16 cellular contexts compared by ENCODE assay signal in genomic region chr17:68863091-68863652, GRCh38.
"Had no signal": no experiment of that assay in that cellular context is flagged by ENCODE, and none has a peak within 500 bp of the region (broad histone marks: within the 10 kb centered on the region; RNA-seq: fewer than 3 reads in every experiment).

No MANE protein-coding gene starts in this region.

- H3K27ac Mint-ChIP-seq: activated CD4-positive, alpha-beta memory T cell treated with anti-CD3 and anti-CD28 coated beads, Interleukin-2, amount 10 ng/mL, durations not matched to agents 7 days and 5 days; activated CD4-positive, alpha-beta T cell treated with anti-CD3 and anti-CD28 coated beads for 36 hours; activated naive CD4-positive, alpha-beta T cell treated with anti-CD3 and anti-CD28 coated beads, Interleukin-2, amount 50 U/mL, for 72 hours; natural killer cell treated with Interleukin-12 subunit alpha and Interleukin-12 subunit beta and Interleukin-15 and Interleukin-18, amount 100 ng/mL, for 72 hours; progenitor cell of endocrine pancreas; stimulated activated memory B cell treated with anti-CD40 and anti-IgM and Interleukin-4, amounts not matched to agents 10 μg/mL and 1 μg/mL and 100 μg/mL, for 72 hours had no signal

- H3K4me3 Mint-ChIP-seq: activated CD4-positive, alpha-beta memory T cell treated with anti-CD3 and anti-CD28 coated beads, Interleukin-2, amount 10 ng/mL, durations not matched to agents 7 days and 5 days; activated CD4-positive, alpha-beta T cell treated with anti-CD3 and anti-CD28 coated beads for 36 hours; natural killer cell treated with Interleukin-12 subunit alpha and Interleukin-12 subunit beta and Interleukin-15 and Interleukin-18, amount 100 ng/mL, for 72 hours; stimulated activated memory B cell treated with anti-CD40 and anti-IgM and Interleukin-4, amounts not matched to agents 10 μg/mL and 1 μg/mL and 100 μg/mL, for 72 hours had no signal

- H3K4me3 ChIP-seq: cardiac muscle cell, right atrium auricular region, thyroid gland had no signal

- H3K4me1 Mint-ChIP-seq: activated CD4-positive, alpha-beta memory T cell treated with anti-CD3 and anti-CD28 coated beads, Interleukin-2, amount 10 ng/mL, durations not matched to agents 7 days and 5 days; activated CD4-positive, alpha-beta T cell treated with anti-CD3 and anti-CD28 coated beads for 36 hours; stimulated activated memory B cell treated with anti-CD40 and anti-IgM and Interleukin-4, amounts not matched to agents 10 μg/mL and 1 μg/mL and 100 μg/mL, for 72 hours had no signal

- H3K36me3 ChIP-seq: cardiac muscle cell, right atrium auricular region, thyroid gland had no signal

- H3K27ac ChIP-seq: cardiac muscle cell, right atrium auricular region, thyroid gland had no signal

- H3K4me1 ChIP-seq: right atrium auricular region, thyroid gland had no signal

- H3K9me3 ChIP-seq: thyroid gland had no signal

- H3K27me3 ChIP-seq: cardiac muscle cell, right atrium auricular region, thyroid gland had no signal

- H3K9me3 Mint-ChIP-seq: activated CD4-positive, alpha-beta memory T cell treated with anti-CD3 and anti-CD28 coated beads, Interleukin-2, amount 10 ng/mL, durations not matched to agents 7 days and 5 days; natural killer cell treated with Interleukin-12 subunit alpha and Interleukin-12 subunit beta and Interleukin-15 and Interleukin-18, amount 100 ng/mL, for 72 hours had no signal

- H3K27me3 Mint-ChIP-seq: activated CD4-positive, alpha-beta memory T cell treated with anti-CD3 and anti-CD28 coated beads, Interleukin-2, amount 10 ng/mL, durations not matched to agents 7 days and 5 days; activated CD4-positive, alpha-beta T cell treated with anti-CD3 and anti-CD28 coated beads for 36 hours; progenitor cell of endocrine pancreas had no signal

- DNase-seq: activated CD4-positive, alpha-beta memory T cell treated with anti-CD3 and anti-CD28 coated beads, Interleukin-2, amount 10 ng/mL, durations not matched to agents 7 days and 5 days; activated CD4-positive, alpha-beta T cell treated with anti-CD3 and anti-CD28 coated beads for 36 hours; activated CD8-positive, alpha-beta memory T cell treated with anti-CD3 and anti-CD28 coated beads, Interleukin-2, amount 50 U/mL, for 4 hours; activated effector memory CD4-positive, alpha-beta T cell treated with anti-CD3 and anti-CD28 coated beads, Interleukin-2, amount 50 U/mL, for 16 hours; activated T-cell treated with anti-CD3 and anti-CD28 coated beads, Interleukin-2, amount 50 U/mL, for 48 hours; foreskin fibroblast; mesenchymal stem cell; occipital lobe; stimulated activated CD4-positive, alpha-beta T cell treated with anti-CD3 and anti-CD28 coated beads, Interleukin-2, amount 100 ng/mL, for 48 hours; thyroid gland had no signal

- H3K36me3 Mint-ChIP-seq: activated naive CD4-positive, alpha-beta T cell treated with anti-CD3 and anti-CD28 coated beads, Interleukin-2, amount 50 U/mL, for 72 hours; natural killer cell treated with Interleukin-12 subunit alpha and Interleukin-12 subunit beta and Interleukin-15 and Interleukin-18, amount 100 ng/mL, for 72 hours; stimulated activated memory B cell treated with anti-CD40 and anti-IgM and Interleukin-4, amounts not matched to agents 10 μg/mL and 1 μg/mL and 100 μg/mL, for 72 hours had no signal
